ENCODE assay signal across 22 cellular contexts in the genomic region with DNA sequence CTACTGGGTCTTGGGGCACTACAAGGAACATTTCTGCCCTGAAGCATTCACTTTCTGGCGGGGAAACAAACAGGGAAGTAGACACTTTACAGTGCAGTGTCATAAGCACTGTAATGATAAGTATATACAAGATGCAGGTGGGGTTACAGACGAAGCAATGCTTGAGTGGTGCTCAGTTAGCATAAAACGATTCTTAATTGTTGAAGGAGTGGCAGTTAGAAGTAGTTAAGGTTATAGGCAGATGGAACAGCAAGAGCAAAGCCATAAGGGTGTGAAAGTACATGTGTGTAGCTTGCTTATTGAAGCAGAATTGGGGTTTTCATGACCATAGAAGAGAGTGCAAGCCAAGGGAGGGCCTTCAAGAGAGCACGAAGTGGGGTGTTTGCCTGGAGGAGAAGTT. TPM values are rescaled to one million over a fixed set of nuclear protein-coding genes. Genes with fewer than 3 reads are reported as not detected.
DNase-seq lines count a peak whose midpoint lies in the region; ATAC-seq and TF ChIP-seq lines count a peak whose summit lies in the region.
"Had no signal": no experiment of that assay in that cellular context is flagged by ENCODE, and none has a peak within 500 bp of the region (broad histone marks: within the 10 kb centered on the region; RNA-seq: fewer than 3 reads in every experiment).

No MANE protein-coding gene starts in this region.

- no peak overlapping the region for H2BK20ac ChIP-seq in IMR-90 (ENCODE audit: low read depth, low read length)

- TF ChIP-seq POLR2A in IMR-90 (IDR thresholded peaks at IDR 0.05; ENCODE audit: low read depth, low read length) (no peak), prostate gland (IDR thresholded peaks at IDR 0.05) (no peak)

- H3K27me3 ChIP-seq in IMR-90 (ENCODE audit: control insufficient read depth, insufficient read depth, low read length): no peaks in the 10 kb centered on the region
- no peaks in the 10 kb centered on the region for H3K27me3 ChIP-seq in left lung
- H3K27me3 ChIP-seq in prostate gland (replicated peaks; ENCODE audit: insufficient read depth): no peaks in the 10 kb centered on the region

- no peak overlapping the region for H3K14ac ChIP-seq in IMR-90 (replicated peaks; ENCODE audit: low read depth, low read length)

- H4K91ac ChIP-seq in IMR-90 (ENCODE audit: insufficient read depth, low read depth, low read length): peak overlapping the region; percentile 52; the same call in 1 of the 2 replicates

- H3K9me3 ChIP-seq in IMR-90 (ENCODE audit: control insufficient read depth, insufficient read depth, low read length) (no peaks in the 10 kb centered on the region), left lung (no peaks in the 10 kb centered on the region), prostate gland (no peaks in the 10 kb centered on the region)

- no peak overlapping the region for H3K56ac ChIP-seq in IMR-90 (ENCODE audit: extremely low read depth, insufficient read depth, low read length)

- no peak for DNase-seq in IMR-90
- no peak for DNase-seq in left lung
- DNase-seq in GM19238 (ENCODE audit: insufficient read length, low spot score): no peak
- no peak for DNase-seq in anterior cingulate cortex (lab: John Stamatoyannopoulos, UW)
- no peak for DNase-seq in NCI-H2107 (lab: John Stamatoyannopoulos, UW)
- no peak for DNase-seq in prostate gland (ENCODE audit: low spot score)
- DNase-seq: activated CD8-positive, alpha-beta T cell treated with anti-CD3 and anti-CD28 coated beads for 36 hours; activated T-cell treated with anti-CD3 and anti-CD28 coated beads, Interleukin-2, amount 50 U/mL, for 48 hours; CD4-positive, alpha-beta memory T cell; foreskin fibroblast; hippocampal formation; kidney; mesendoderm; NCI-H2029; NCI-H748 treated with DMSO at 0.1 percent for 48 hours; nephron progenitor cell; PC-3; small intestine; stimulated activated CD4-positive, alpha-beta T cell treated with anti-CD3 and anti-CD28 coated beads, Interleukin-4, amount 100 ng/mL, for 1 hour had no signal

- intact Hi-C loops in IMR-90 (cut with micrococcal nuclease): no loop called here
- intact Hi-C loops in left lung (cut with DNase I): no loop called here
- intact Hi-C loops in prostate gland (cut with DNase I): no loop called here

- no peaks in the 10 kb centered on the region; the same call in 1 of the 2 replicates for H3K9me1 ChIP-seq in IMR-90 (ENCODE audit: insufficient read depth, low read length)

- no peak overlapping the region for H2BK5ac ChIP-seq in IMR-90 (ENCODE audit: low read depth, low read length, poor library complexity, severe bottlenecking)

- no peaks in the 10 kb centered on the region for H4K20me1 ChIP-seq in IMR-90 (ENCODE audit: insufficient read depth, low read length)

- H4K5ac ChIP-seq in IMR-90 (ENCODE audit: low read depth, low read length): peak overlapping the region; percentile 33; the same call in 1 of the 2 replicates

- no peak for TF ChIP-seq RAD21 in IMR-90 (IDR thresholded peaks at IDR 0.05; ENCODE audit: low read length)

- H3K79me1 ChIP-seq in IMR-90 (ENCODE audit: low read depth in 1 of 2, low read length in 2 of 2): no peaks in the 10 kb centered on the region

- no peak overlapping the region for H2AFZ ChIP-seq in IMR-90 (replicated peaks; ENCODE audit: low read length, poor library complexity)

- H2AK5ac ChIP-seq in IMR-90 (ENCODE audit: low read depth, low read length): peak overlapping the region; percentile 29; the same call in 1 of the 2 replicates

- H3K27ac ChIP-seq in IMR-90 (ENCODE audit: insufficient read depth, low read length) (no peak overlapping the region), left lung (no peak overlapping the region), prostate gland (no peak overlapping the region)
- H3K27ac ChIP-seq: coronary artery had no signal

- WGBS in IMR-90 (ENCODE audit: extremely low coverage in 2 of 2, insufficient read length in 1 of 2), 2 experiments: 100% methylated on average over 1 of the region's 4 CpGs; no CpG with 5 or more reads in 1 of the 2 experiments
- 82% methylated on average over 4 of the region's 4 CpGs for WGBS in prostate gland

- dilution Hi-C loops in IMR-90 (cut with HindIII; ENCODE audit: low sequenced_read_pairs, unreplicated experiment): no loop called here

- no peak overlapping the region for H3K4me3 ChIP-seq in IMR-90 (ENCODE audit: insufficient read depth, low read depth, low read length)
- no peak overlapping the region for H3K4me3 ChIP-seq in left lung
- H3K4me3 ChIP-seq in prostate gland: no peak overlapping the region
- H3K4me3 ChIP-seq: coronary artery had no signal

- no peak overlapping the region for H3K4ac ChIP-seq in IMR-90 (ENCODE audit: low read depth, low read length)

- H3K36me3 ChIP-seq in IMR-90 (ENCODE audit: control insufficient read depth, insufficient read depth, low read length) (no peaks in the 10 kb centered on the region), left lung (peaks cover 0 to 11% of the 10 kb centered on the region in 2 donors), prostate gland (no peaks in the 10 kb centered on the region)

- H4K8ac ChIP-seq in IMR-90 (ENCODE audit: low read depth in 2 of 2, low read length in 2 of 2): no peak overlapping the region

- H2AK9ac ChIP-seq in IMR-90 (replicated peaks; ENCODE audit: low read depth, low read length, poor library complexity): no peak overlapping the region

- no peak overlapping the region for H2BK15ac ChIP-seq in IMR-90 (ENCODE audit: low read depth, low read length)

- CTCF ChIA-PET in IMR-90 (lab: Yijun Ruan, JAX): no interaction called here

- H3K9ac ChIP-seq in IMR-90 (ENCODE audit: low read depth, low read length): no peak overlapping the region

- no peak overlapping the region for H2BK120ac ChIP-seq in IMR-90 (ENCODE audit: low read depth, low read length)

- no peak overlapping the region for H3K23ac ChIP-seq in IMR-90 (ENCODE audit: low read depth, low read length)

- no TSS peak for BruUV-seq in IMR-90 (replicated peaks; lab: Mats Ljungman, UMichigan)

- H3K18ac ChIP-seq in IMR-90 (ENCODE audit: low read depth, low read length): peak overlapping the region; percentile 70

- ATAC-seq in GM18511 (IDR thresholded peaks at IDR 0.05; ENCODE audit: unreplicated experiment): peak; percentile 83
- peak; percentile 56 for ATAC-seq in GM21576 (IDR thresholded peaks at IDR 0.05; ENCODE audit: unreplicated experiment)
- no peak for ATAC-seq in IMR-90 (ENCODE audit: low read depth)
- ATAC-seq in left lung: peak; percentile 73
- ATAC-seq: activated CD8-positive, alpha-beta T cell treated with anti-CD3 and anti-CD28 coated beads for 36 hours; PC-3 had no signal

- no peak for TF ChIP-seq CTCF in IMR-90 (conservative IDR thresholded peaks at IDR 0.05; ENCODE audit: low read depth, low read length)
- no peak for TF ChIP-seq CTCF in left lung (IDR thresholded peaks at IDR 0.05)
- no peak for TF ChIP-seq CTCF in prostate gland (IDR thresholded peaks at IDR 0.05)

- no peak overlapping the region for H3K4me2 ChIP-seq in IMR-90 (ENCODE audit: low read depth, low read length)

- H3K4me1 ChIP-seq in IMR-90 (ENCODE audit: control insufficient read depth, insufficient read depth, low read length) (peaks cover 21% of the 10 kb centered on the region), left lung (no peaks in the 10 kb centered on the region), prostate gland (replicated peaks) (no peaks in the 10 kb centered on the region)

- in situ Hi-C loops in IMR-90 (cut with MboI; ENCODE audit: low sequenced_read_pairs): no loop called here

- POLR2A ChIA-PET in IMR-90 (lab: Charles Lee; ENCODE audit: unreplicated experiment): no interaction called here

TF ChIP-seq in IMR-90, 13 proteins besides CTCF, POLR2A, EP300 and RAD21:
- TF ChIP-seq RFX5 (IDR thresholded peaks at IDR 0.05; ENCODE audit: low read depth, low read length): no peak
- TF ChIP-seq NFE2L2 (IDR thresholded peaks at IDR 0.05; ENCODE audit: low read depth, low read length): no peak
- no peak for TF ChIP-seq FOS (IDR thresholded peaks at IDR 0.05; ENCODE audit: low read depth, low read length)
- TF ChIP-seq MAFK (IDR thresholded peaks at IDR 0.05; ENCODE audit: low read depth, low read length): no peak
- TF ChIP-seq CHD1 (IDR thresholded peaks at IDR 0.05; ENCODE audit: low read depth, low read length): no peak

RNA-seq across cellular contexts. Expression of a gene that starts 46.2 kb away (rescaled TPM):
- total RNA-seq in IMR-90 (2012; rRNA removed) (12.7 and 17.5 TPM in 2 replicates), left lung (10 to 100 TPM; 14.2 to 14.9 TPM), prostate gland (10 to 100 TPM; 24.4 to 32.3 TPM)
- polyA plus RNA-seq in IMR-90 (2012; rRNA removed): 8.5 and 10.9 TPM in 2 replicates
- 5.6 and 13.2 TPM in 2 replicates for polyA plus RNA-seq in IMR-90 (2012; cell fraction: cytosol; rRNA removed)
- polyA plus RNA-seq in IMR-90 (2012; cell fraction: nucleus; rRNA removed; ENCODE audit: low replicate concordance): 3.1 and 7.2 TPM in 2 replicates
